27 cellular contexts compared by ENCODE assay signal in the genomic region with DNA sequence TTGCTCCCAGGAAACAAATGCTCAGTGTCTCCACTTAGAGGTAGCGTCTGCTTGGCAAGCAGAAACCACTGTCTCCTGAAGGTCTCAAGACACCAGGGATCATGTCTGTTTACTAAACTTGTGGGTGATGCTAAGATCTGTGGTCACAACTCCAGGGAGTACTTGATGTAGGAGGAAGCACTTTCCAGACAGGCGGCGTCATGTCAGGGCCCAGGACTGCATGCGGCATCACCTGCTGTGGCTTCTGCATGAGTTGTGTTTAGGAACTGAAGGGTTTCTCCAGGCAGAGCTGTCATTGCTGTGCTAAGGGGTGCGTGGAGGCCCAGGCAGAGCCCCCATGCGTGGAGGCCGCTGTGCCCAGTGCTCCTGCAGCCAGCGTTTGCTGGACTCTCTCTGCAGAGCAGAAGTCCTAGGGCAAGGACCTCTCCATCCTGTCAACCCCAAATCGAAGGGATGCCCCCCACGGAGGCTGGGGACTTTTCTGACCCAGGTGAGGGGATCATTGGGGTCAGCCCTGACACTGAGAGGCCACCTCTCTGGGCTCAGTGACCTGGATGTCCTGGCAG. TPM values are rescaled to one million over a fixed set of nuclear protein-coding genes. Genes with fewer than 3 reads are reported as not detected.
"Had no signal": no experiment of that assay in that cellular context is flagged by ENCODE, and none has a peak within 500 bp of the region (broad histone marks: within the 10 kb centered on the region; RNA-seq: fewer than 3 reads in every experiment).

No MANE protein-coding gene starts in this region.

- ATAC-seq: activated CD4-positive, alpha-beta T cell treated with anti-CD3 and anti-CD28 coated beads for 36 hours; activated naive CD8-positive, alpha-beta T cell treated with anti-CD3 and anti-CD28 coated beads, Interleukin-2, amount 50 U/mL, for 24 hours; activated T-cell treated with anti-CD3 and anti-CD28 coated beads, Interleukin-2, amount 50 U/mL, for 4 hours; foreskin keratinocyte; left colon; naive thymus-derived CD8-positive, alpha-beta T cell; stimulated activated effector memory CD8-positive, alpha-beta T cell treated with anti-CD3 and anti-CD28 coated beads, Interleukin-12 subunit alpha, Interleukin-12 subunit beta, amount 100 ng/mL, for 72 hours; T-cell had no signal

- FAIRE-seq: kidney had no signal

- H3K4me1 ChIP-seq: breast epithelium, esophagus muscularis mucosa, foreskin keratinocyte, heart left ventricle, prostate gland, uterus had no signal

- H3K27me3 ChIP-seq: breast epithelium, foreskin keratinocyte, ovary, uterus had no signal

- H3K4me3 ChIP-seq: breast epithelium, esophagus muscularis mucosa, heart left ventricle, ovary, prostate gland, skin epidermis, thoracic aorta, uterus had no signal

- H3K36me3 ChIP-seq: breast epithelium, esophagus muscularis mucosa, heart left ventricle, neutrophil, ovary, prostate gland, thoracic aorta, uterus had no signal

- H3K9me3 ChIP-seq: breast epithelium, esophagus muscularis mucosa, heart left ventricle, neutrophil, ovary, prostate gland, thoracic aorta, uterus had no signal

- DNase-seq: activated CD4-positive, alpha-beta T cell treated with anti-CD3 and anti-CD28 coated beads for 36 hours; activated CD4-positive, alpha-beta T cell treated with anti-CD3 and anti-CD28 coated beads, Interleukin-2, amount 50 U/mL, for 48 hours; activated CD4-positive, CD25-positive, alpha-beta regulatory T cell; activated CD8-positive, alpha-beta memory T cell treated with anti-CD3 and anti-CD28 coated beads, Interleukin-2, amount 50 U/mL, for 48 hours; activated naive CD8-positive, alpha-beta T cell treated with anti-CD3 and anti-CD28 coated beads, Interleukin-2, amount 50 U/mL, for 24 hours; activated T-cell treated with anti-CD3 and anti-CD28 coated beads, Interleukin-2, amount 50 U/mL, for 4 hours; foreskin keratinocyte; heart left ventricle; hypothalamus; immature natural killer cell; kidney; left colon; ovary; retina; stimulated activated CD4-positive, alpha-beta T cell treated with anti-CD3 and anti-CD28 coated beads, Interleukin-12 subunit alpha, Interleukin-12 subunit beta, amount 100 ng/mL, for 4 hours; stimulated activated CD4-positive, alpha-beta T cell treated with anti-CD3 and anti-CD28 coated beads, Interleukin-4, amount 100 ng/mL, for 24 hours; T-cell; trophoblast cell; uterus had no signal

- H3K27ac ChIP-seq: breast epithelium, esophagus muscularis mucosa, foreskin keratinocyte, heart left ventricle, neutrophil, ovary, prostate gland, skin epidermis, thoracic aorta, uterus had no signal

RNA-seq across cellular contexts. Expression of a gene that starts 8.1 kb away (rescaled TPM):
- polyA plus RNA-seq: naive thymus-derived CD8-positive, alpha-beta T cell had no signal
